Comparison of ENCODE assay signal across 8 cellular contexts in genomic region chr22:32723632-32724031, GRCh38.
A peak's percentile ranks its signal among the peaks of the same experiment; 100 is the strongest.
DNase-seq lines count a peak whose midpoint lies in the region; ATAC-seq and TF ChIP-seq lines count a peak whose summit lies in the region.

No MANE protein-coding gene starts in this region.

- peaks cover 1% of the 10 kb centered on the region for H3K27me3 Mint-ChIP-seq in activated CD8-positive, alpha-beta T cell treated with anti-CD3 and anti-CD28 coated beads for 36 hours

- no peaks in the 10 kb centered on the region for H3K27me3 ChIP-seq in IMR-90 (ENCODE audit: control insufficient read depth, insufficient read depth, low read length)

- peak overlapping the region; percentile 52; the same call in 1 of the 2 replicates for H3K56ac ChIP-seq in IMR-90 (ENCODE audit: extremely low read depth, insufficient read depth, low read length)

- peaks cover 32% of the 10 kb centered on the region for H3K4me1 Mint-ChIP-seq in activated CD8-positive, alpha-beta T cell treated with anti-CD3 and anti-CD28 coated beads for 36 hours (ENCODE audit: low read depth)

- ATAC-seq in IMR-90 (ENCODE audit: low read depth) (peak; percentile 96), HG03457 (IDR thresholded peaks at IDR 0.05; ENCODE audit: unreplicated experiment) (no peak), GM18858 (IDR thresholded peaks at IDR 0.05; ENCODE audit: unreplicated experiment) (no peak)
- peak; percentile 84 for ATAC-seq in activated CD8-positive, alpha-beta T cell treated with anti-CD3 and anti-CD28 coated beads for 36 hours

- H2BK20ac ChIP-seq in IMR-90 (ENCODE audit: low read depth, low read length): peak overlapping the region; percentile 97

- no peaks in the 10 kb centered on the region; a peak in 1 of 4 replicates for H3K79me1 ChIP-seq in IMR-90 (ENCODE audit: low read depth in 1 of 2, low read length in 2 of 2)

- no peak overlapping the region for H3K4me3 Mint-ChIP-seq in activated CD8-positive, alpha-beta T cell treated with anti-CD3 and anti-CD28 coated beads for 36 hours

- DNase-seq in EL: peak; percentile 90
- peak; percentile 96 for DNase-seq in IMR-90
- peak; percentile 76 for DNase-seq in activated CD8-positive, alpha-beta T cell treated with anti-CD3 and anti-CD28 coated beads for 36 hours
- peak; percentile 86 for DNase-seq in fibroblast of pulmonary artery (ENCODE audit: low read depth)
- DNase-seq in posterior vena cava (ENCODE audit: low spot score): peak; percentile 94
- no peak for DNase-seq in iPS-NIHi7 (ENCODE audit: extremely low spot score)

- intact Hi-C loops in IMR-90 (cut with micrococcal nuclease) (loop anchor here (5.0 kb wide), 1 partner anchor 41 kb away; no protein-coding TSS in a partner anchor), posterior vena cava (cut with DNase I) (no loop called here)
- intact Hi-C loops in activated CD8-positive, alpha-beta T cell treated with anti-CD3 and anti-CD28 coated beads for 36 hours (cut with micrococcal nuclease): no loop called here

- in situ Hi-C loops in IMR-90 (cut with MboI; ENCODE audit: low sequenced_read_pairs): no loop called here

- no peaks in the 10 kb centered on the region for H3K36me3 ChIP-seq in IMR-90 (ENCODE audit: control insufficient read depth, insufficient read depth, low read length)

- peak overlapping the region; percentile 91 for H2AFZ ChIP-seq in IMR-90 (replicated peaks; ENCODE audit: low read length, poor library complexity)

- TF ChIP-seq CTCF in IMR-90 (conservative IDR thresholded peaks at IDR 0.05; ENCODE audit: low read depth, low read length) (no peak), fibroblast of pulmonary artery (IDR thresholded peaks at IDR 0.05; ENCODE audit: low read length, missing control alignments) (no peak)
- no peak for TF ChIP-seq CTCF in activated CD8-positive, alpha-beta T cell treated with anti-CD3 and anti-CD28 coated beads for 36 hours (IDR thresholded peaks at IDR 0.05)

- peaks cover 3% of the 10 kb centered on the region for H3K9me3 Mint-ChIP-seq in activated CD8-positive, alpha-beta T cell treated with anti-CD3 and anti-CD28 coated beads for 36 hours

- peak overlapping the region; percentile 84 for H2BK5ac ChIP-seq in IMR-90 (ENCODE audit: low read depth, low read length, poor library complexity, severe bottlenecking)

- H3K4me3 ChIP-seq in IMR-90 (ENCODE audit: insufficient read depth, low read depth, low read length) (no peak overlapping the region), fibroblast of pulmonary artery (replicated peaks; ENCODE audit: low read depth, low read length) (no peak overlapping the region)

- peak overlapping the region; percentile 97; the same call in 2 of the 3 replicates for H2BK15ac ChIP-seq in IMR-90 (ENCODE audit: low read depth, low read length)

- no peaks in the 10 kb centered on the region for H3K36me3 Mint-ChIP-seq in activated CD8-positive, alpha-beta T cell treated with anti-CD3 and anti-CD28 coated beads for 36 hours (ENCODE audit: low read depth)

- no peak; the same call in 1 of the 2 replicates for TF ChIP-seq RAD21 in IMR-90 (IDR thresholded peaks at IDR 0.05; ENCODE audit: low read length)

- peak overlapping the region; percentile 94 for H2AK5ac ChIP-seq in IMR-90 (ENCODE audit: low read depth, low read length)

- peak overlapping the region; percentile 95 for H4K91ac ChIP-seq in IMR-90 (ENCODE audit: insufficient read depth, low read depth, low read length)

- peaks cover 15% of the 10 kb centered on the region for H3K9me1 ChIP-seq in IMR-90 (ENCODE audit: insufficient read depth, low read length)

- no peak for TF ChIP-seq POLR2A in IMR-90 (IDR thresholded peaks at IDR 0.05; ENCODE audit: low read depth, low read length)

- H3K4ac ChIP-seq in IMR-90 (ENCODE audit: low read depth, low read length): peak overlapping the region; percentile 97

- 19% methylated on average over 6 of the region's 13 CpGs; no CpG with 5 or more reads in 1 of the 2 experiments for WGBS in IMR-90 (ENCODE audit: extremely low coverage in 2 of 2, insufficient read length in 1 of 2), 2 experiments

- peak overlapping the region; percentile 69 to 94 for H4K8ac ChIP-seq in IMR-90 (ENCODE audit: low read depth in 2 of 2, low read length in 2 of 2)

- peak overlapping the region; percentile 89 for H3K14ac ChIP-seq in IMR-90 (replicated peaks; ENCODE audit: low read depth, low read length)

- CTCF ChIA-PET in IMR-90 (lab: Yijun Ruan, JAX): interaction anchor here (0.8 kb wide), 1 partner anchor 72 kb away, joined by 3 read pairs; no protein-coding TSS in a partner anchor
- CTCF ChIA-PET in activated CD8-positive, alpha-beta T cell treated with anti-CD3 and anti-CD28 coated beads for 36 hours (lab: Charles Lee): interaction anchor here (0.6 kb wide), 1 partner anchor 63 kb away, joined by 3 read pairs; no protein-coding TSS in a partner anchor

- peak overlapping the region; percentile 81 for H3K18ac ChIP-seq in IMR-90 (ENCODE audit: low read depth, low read length)

- H3K9ac ChIP-seq in IMR-90 (ENCODE audit: low read depth, low read length): peak overlapping the region; percentile 15

- peak overlapping the region; percentile 92 for H2AK9ac ChIP-seq in IMR-90 (replicated peaks; ENCODE audit: low read depth, low read length, poor library complexity)

- H3K23ac ChIP-seq in IMR-90 (ENCODE audit: low read depth, low read length): peak overlapping the region; percentile 97

- dilution Hi-C loops in IMR-90 (cut with HindIII; ENCODE audit: low sequenced_read_pairs, unreplicated experiment): no loop called here

- H3K27ac Mint-ChIP-seq in activated CD8-positive, alpha-beta T cell treated with anti-CD3 and anti-CD28 coated beads for 36 hours: peak overlapping the region; percentile 76

- H2BK120ac ChIP-seq in IMR-90 (ENCODE audit: low read depth, low read length): peak overlapping the region; percentile 99

- no peak overlapping the region for H3K4me2 ChIP-seq in IMR-90 (ENCODE audit: low read depth, low read length)

- H4K5ac ChIP-seq in IMR-90 (ENCODE audit: low read depth, low read length): peak overlapping the region; percentile 68

- POLR2A ChIA-PET in IMR-90 (lab: Charles Lee; ENCODE audit: unreplicated experiment): no interaction called here
- POLR2A ChIA-PET in activated CD8-positive, alpha-beta T cell treated with anti-CD3 and anti-CD28 coated beads for 36 hours (lab: Charles Lee): no interaction called here

- H4K20me1 ChIP-seq in IMR-90 (ENCODE audit: insufficient read depth, low read length): no peaks in the 10 kb centered on the region

- H3K4me1 ChIP-seq in IMR-90 (ENCODE audit: control insufficient read depth, insufficient read depth, low read length): peaks cover 17% of the 10 kb centered on the region

- BruUV-seq in IMR-90 (replicated peaks; lab: Mats Ljungman, UMichigan): no TSS peak

- H3K9me3 ChIP-seq in IMR-90 (ENCODE audit: control insufficient read depth, insufficient read depth, low read length): peaks cover 2% of the 10 kb centered on the region

- H3K27ac ChIP-seq in IMR-90 (ENCODE audit: insufficient read depth, low read length): peak overlapping the region; percentile 69

TF ChIP-seq in IMR-90, 13 proteins besides CTCF, POLR2A, EP300 and RAD21:
- TF ChIP-seq USF2 (IDR thresholded peaks at IDR 0.05; ENCODE audit: low read depth, low read length) (peak; percentile 89), RFX5 (IDR thresholded peaks at IDR 0.05; ENCODE audit: low read depth, low read length) (no peak), ELK1 (IDR thresholded peaks at IDR 0.05; ENCODE audit: borderline replicate concordance, low read depth, low read length) (no peak), BHLHE40 (IDR thresholded peaks at IDR 0.05; ENCODE audit: low read depth, low read length) (peak; percentile 87), MAZ (IDR thresholded peaks at IDR 0.05; ENCODE audit: borderline replicate concordance, low read depth, low read length) (no peak), MAFK (IDR thresholded peaks at IDR 0.05; ENCODE audit: low read depth, low read length) (no peak), CHD1 (IDR thresholded peaks at IDR 0.05; ENCODE audit: low read depth, low read length) (no peak), FOS (IDR thresholded peaks at IDR 0.05; ENCODE audit: low read depth, low read length) (peak; percentile 52), RCOR1 (IDR thresholded peaks at IDR 0.05; ENCODE audit: insufficient replicate concordance, low read length) (no peak), CEBPB (IDR thresholded peaks at IDR 0.05; ENCODE audit: low read depth, low read length) (no peak), NFE2L2 (IDR thresholded peaks at IDR 0.05; ENCODE audit: low read depth, low read length) (peak; percentile 72), SMC3 (IDR thresholded peaks at IDR 0.05; ENCODE audit: low read depth, low read length) (peak; percentile 32; the same call in 1 of the 2 replicates), MXI1 (IDR thresholded peaks at IDR 0.05; ENCODE audit: borderline replicate concordance, low read depth, low read length) (peak; percentile 88)

Comparison
In these comparisons a context has a peak if more than half of its experiments do, and no peak if none do; other contexts are left out.
1. ATAC-seq: peak in IMR-90 (single experiment) and activated CD8-positive, alpha-beta T cell treated with anti-CD3 and anti-CD28 coated beads for 36 hours (single experiment); none in HG03457 (single experiment) and GM18858 (single experiment).